Comparison of ENCODE assay signal across 11 cellular contexts in genomic region chr12:1933342-1933992, GRCh38. TPM values are rescaled to one million over a fixed set of nuclear protein-coding genes. Genes with fewer than 3 reads are reported as not detected.
DNase-seq lines count a peak whose midpoint lies in the region; ATAC-seq lines count a peak whose summit lies in the region.
"Had no signal": no experiment of that assay in that cellular context is flagged by ENCODE, and none has a peak within 500 bp of the region (broad histone marks: within the 10 kb centered on the region; RNA-seq: fewer than 3 reads in every experiment).

No MANE protein-coding gene starts in this region.

- H3K9me3 Mint-ChIP-seq in activated CD4-positive, alpha-beta memory T cell treated with anti-CD3 and anti-CD28 coated beads for 36 hours: no peaks in the 10 kb centered on the region
- H3K9me3 Mint-ChIP-seq: T-cell had no signal

- H2AFZ ChIP-seq in GM23248: no peak overlapping the region

- WGBS in GM23248 (ENCODE audit: low coverage in 1 of 2, low lambda C conversion rate in 2 of 2, missing lambda C conversion rate in 2 of 2), 2 experiments: 75 to 77% methylated on average over 16 of the region's 16 CpGs

- no peaks in the 10 kb centered on the region for H3K9me3 ChIP-seq in BLaER1 treated with 17β-estradiol and CSF1 and Interleukin-3, amounts not matched to agents 10 nM and 100 nM (replicated peaks in 1 of 11)
- H3K9me3 ChIP-seq in GM23248 (ENCODE audit: low read depth): no peaks in the 10 kb centered on the region
- H3K9me3 ChIP-seq in SJSA1 (replicated peaks): no peaks in the 10 kb centered on the region
- H3K9me3 ChIP-seq in muscle layer of colon (ENCODE audit: low read length): no peaks in the 10 kb centered on the region
- H3K9me3 ChIP-seq: BE2C had no signal

- H3K36me3 ChIP-seq in BLaER1 treated with 17β-estradiol and CSF1 and Interleukin-3, amounts not matched to agents 10 nM and 100 nM: peaks cover 0 to 13% (median 8%) of the 10 kb centered on the region in 11 experiments; a peak in 14 of 22 replicates
- peaks cover 4% of the 10 kb centered on the region; the same call in 1 of the 2 replicates for H3K36me3 ChIP-seq in GM23248 (ENCODE audit: low read depth)
- peaks cover 2% of the 10 kb centered on the region; the same call in 1 of the 2 replicates for H3K36me3 ChIP-seq in SJSA1
- peaks cover 10% of the 10 kb centered on the region for H3K36me3 ChIP-seq in muscle layer of colon (ENCODE audit: insufficient read depth, low read length)
- H3K36me3 ChIP-seq: BE2C had no signal

- no peaks in the 10 kb centered on the region for H3K4me1 Mint-ChIP-seq in activated CD4-positive, alpha-beta memory T cell treated with anti-CD3 and anti-CD28 coated beads for 36 hours (ENCODE audit: low read depth)

- intact Hi-C loops in activated CD4-positive, alpha-beta memory T cell treated with anti-CD3 and anti-CD28 coated beads for 36 hours (cut with micrococcal nuclease): no loop called here

- H3K4me2 ChIP-seq in BLaER1 treated with 17β-estradiol and CSF1 and Interleukin-3, amounts not matched to agents 10 nM and 100 nM: peak overlapping the region; percentile 69 to 97 (median 86)
- no peak overlapping the region for H3K4me2 ChIP-seq in GM23248 (ENCODE audit: unreplicated experiment)

- H3K79me2 ChIP-seq in GM23248 (ENCODE audit: insufficient read depth): no peaks in the 10 kb centered on the region

- H4K20me1 ChIP-seq in BLaER1 treated with 17β-estradiol and CSF1 and Interleukin-3, amounts not matched to agents 10 nM and 100 nM: no peaks in the 10 kb centered on the region
- no peaks in the 10 kb centered on the region for H4K20me1 ChIP-seq in GM23248 (ENCODE audit: insufficient read depth)

- H3K27ac Mint-ChIP-seq in activated CD4-positive, alpha-beta memory T cell treated with anti-CD3 and anti-CD28 coated beads for 36 hours: no peak overlapping the region
- H3K27ac Mint-ChIP-seq: T-cell had no signal

- peak; percentile 18 for DNase-seq in GM23248
- DNase-seq in SJSA1 (ENCODE audit: low read depth in 1 of 2, low spot score in 2 of 2): peak; percentile 32 to 42
- DNase-seq in DMS153 treated with DMSO at 0.1 percent for 48 hours (lab: John Stamatoyannopoulos, UW; ENCODE audit: unreplicated experiment): no peak
- no peak for DNase-seq in activated CD4-positive, alpha-beta memory T cell treated with anti-CD3 and anti-CD28 coated beads for 36 hours
- DNase-seq: BE2C, NCI-H1105 treated with DMSO at 0.1 percent for 48 hours had no signal

- no peaks in the 10 kb centered on the region for H3K27me3 Mint-ChIP-seq in activated CD4-positive, alpha-beta memory T cell treated with anti-CD3 and anti-CD28 coated beads for 36 hours
- H3K27me3 Mint-ChIP-seq: T-cell had no signal

- no peaks in the 10 kb centered on the region for H3K9me2 ChIP-seq in GM23248 (ENCODE audit: insufficient read depth)

- no peak overlapping the region for H3K4me3 Mint-ChIP-seq in activated CD4-positive, alpha-beta memory T cell treated with anti-CD3 and anti-CD28 coated beads for 36 hours
- H3K4me3 Mint-ChIP-seq: T-cell had no signal

- H3K9ac ChIP-seq in BLaER1 treated with 17β-estradiol and CSF1 and Interleukin-3, amounts not matched to agents 10 nM and 100 nM: peak overlapping the region in 10 of 11 experiments; percentile 10 to 76 (median 54); a peak in 18 of 22 replicates
- no peak overlapping the region for H3K9ac ChIP-seq in GM23248
- no peak overlapping the region for H3K9ac ChIP-seq in muscle layer of colon (ENCODE audit: low read length)

- peaks cover 60 to 100% (median 98%) of the 10 kb centered on the region in 10 experiments for H3K4me1 ChIP-seq in BLaER1 treated with 17β-estradiol and CSF1 and Interleukin-3, amounts not matched to agents 10 nM and 100 nM
- H3K4me1 ChIP-seq in GM23248 (ENCODE audit: insufficient read depth): no peaks in the 10 kb centered on the region; the same call in 1 of the 2 replicates
- H3K4me1 ChIP-seq in SJSA1 (replicated peaks): peaks cover 21% of the 10 kb centered on the region
- H3K4me1 ChIP-seq in muscle layer of colon (ENCODE audit: insufficient read depth, low read length): peaks cover 73% of the 10 kb centered on the region

- H3K27ac ChIP-seq in BLaER1 treated with 17β-estradiol and CSF1 and Interleukin-3, amounts not matched to agents 10 nM and 100 nM: peak overlapping the region in 8 of 11 experiments; percentile 19 to 87 (median 72); a peak in 16 of 22 replicates
- H3K27ac ChIP-seq in GM23248 (no peak overlapping the region), SJSA1 (no peak overlapping the region), muscle layer of colon (ENCODE audit: low read depth, low read length) (peak overlapping the region; percentile 49)

- peaks cover 3% of the 10 kb centered on the region for H3K36me3 Mint-ChIP-seq in activated CD4-positive, alpha-beta memory T cell treated with anti-CD3 and anti-CD28 coated beads for 36 hours

- no peaks in the 10 kb centered on the region for H3F3A ChIP-seq in GM23248 (ENCODE audit: insufficient read depth)

- H3K4me3 ChIP-seq in BLaER1 treated with 17β-estradiol and CSF1 and Interleukin-3, amounts not matched to agents 10 nM and 100 nM: peak overlapping the region in 4 of 10 experiments; percentile 17 to 36 (median 26); a peak in 5 of 20 replicates
- H3K4me3 ChIP-seq in GM23248: no peak overlapping the region
- H3K4me3 ChIP-seq in SJSA1: no peak overlapping the region
- H3K4me3 ChIP-seq in muscle layer of colon (ENCODE audit: low read depth in 1 of 2, low read length in 2 of 2): no peak overlapping the region

- ATAC-seq in HG02763 (IDR thresholded peaks at IDR 0.05; ENCODE audit: unreplicated experiment) (no peak), esophagus mucosa (no peak)
- ATAC-seq: T-cell had no signal

- POLR2A ChIA-PET in activated CD4-positive, alpha-beta memory T cell treated with anti-CD3 and anti-CD28 coated beads for 36 hours (lab: Charles Lee): no interaction called here

- H3K27me3 ChIP-seq in BLaER1 treated with 17β-estradiol and CSF1 and Interleukin-3, amounts not matched to agents 10 nM and 100 nM: no peaks in the 10 kb centered on the region
- H3K27me3 ChIP-seq in GM23248 (replicated peaks; ENCODE audit: insufficient read depth) (peaks cover 11% of the 10 kb centered on the region), SJSA1 (replicated peaks) (peaks cover 8% of the 10 kb centered on the region), muscle layer of colon (ENCODE audit: control insufficient read depth in 1 of 2, insufficient read depth in 2 of 2, low read length in 2 of 2) (no peaks in the 10 kb centered on the region)
- H3K27me3 ChIP-seq: BE2C had no signal

- in situ Hi-C loops in GM23248 (cut with MboI): loop anchor here (10.0 kb wide), 1 partner anchor 279 kb away; no protein-coding TSS in a partner anchor

- CTCF ChIA-PET in activated CD4-positive, alpha-beta memory T cell treated with anti-CD3 and anti-CD28 coated beads for 36 hours (lab: Charles Lee): no interaction called here

RNA-seq across cellular contexts. Expression of gene CACNA2D4, which starts 15.0 kb away (rescaled TPM):
- total RNA-seq in GM23248 (2014; rRNA removed; shearing (Covaris generic)): under 0.01 TPM in 1 of 2 replicates, not detected in the other
- polyA plus RNA-seq in GM23248 (2016; fragmentation: Nextera tagmentation; extraction: Ambion mirVana): 0.23 and 0.49 TPM in 2 replicates
- not detected in 2 replicates for total RNA-seq in SJSA1 (2014; rRNA removed; shearing (Covaris generic))
- 1.1 TPM for total RNA-seq in esophagus mucosa
- total RNA-seq in activated CD4-positive, alpha-beta memory T cell treated with anti-CD3 and anti-CD28 coated beads for 36 hours: 10 to 100 TPM; 11.7 to 13.3 TPM

Comparison
In these comparisons a context has a peak if more than half of its experiments do, and no peak if none do; other contexts are left out.
1. H3K27ac ChIP-seq: peak in BLaER1 treated with 17β-estradiol and CSF1 and Interleukin-3, amounts not matched to agents 10 nM and 100 nM (8 of 11) and muscle layer of colon (single experiment); none in GM23248 (single experiment) and SJSA1 (single experiment).
2. H3K9ac ChIP-seq: peak in BLaER1 treated with 17β-estradiol and CSF1 and Interleukin-3, amounts not matched to agents 10 nM and 100 nM (10 of 11); none in GM23248 (single experiment) and muscle layer of colon (single experiment).
3. DNase-seq: peak in GM23248 (single experiment) and SJSA1 (2 of 2); none in DMS153 treated with DMSO at 0.1 percent for 48 hours (single experiment) and activated CD4-positive, alpha-beta memory T cell treated with anti-CD3 and anti-CD28 coated beads for 36 hours (single experiment).